Comparison of ENCODE assay signal across 10 cellular contexts in genomic region chr17:45318561-45319230, GRCh38. TPM values are rescaled to one million over a fixed set of nuclear protein-coding genes. Genes with fewer than 3 reads are reported as not detected.
DNase-seq lines count a peak whose midpoint lies in the region; ATAC-seq and TF ChIP-seq lines count a peak whose summit lies in the region.
"Had no signal": no experiment of that assay in that cellular context is flagged by ENCODE, and none has a peak within 500 bp of the region (broad histone marks: within the 10 kb centered on the region; RNA-seq: fewer than 3 reads in every experiment).

No MANE protein-coding gene starts in this region.

- POLR2A ChIA-PET in naive thymus-derived CD8-positive, alpha-beta T cell (lab: Charles Lee) = interaction anchor here (0.8 to 5.1 kb wide), 8 partner anchors 12 to 875 kb away, joined by 3 to 115 read pairs (median 4); partner anchors contain the start of genes FMNL1, HEXIM2 and KANSL1

- TF ChIP-seq CTCF in HFFc6 (IDR thresholded peaks at IDR 0.05) (no peak), brain (conservative IDR thresholded peaks at IDR 0.05) (no peak)

- DNase-seq in HFFc6 = no peak
- DNase-seq in naive thymus-derived CD8-positive, alpha-beta T cell = no peak
- DNase-seq in NCI-H128 (lab: John Stamatoyannopoulos, UW; ENCODE audit: unreplicated experiment) = no peak
- DNase-seq in glomerular visceral epithelial cell (ENCODE audit: extremely low spot score) = no peak
- DNase-seq: NCI-H510A had no signal

- no peaks in the 10 kb centered on the region for H3K9me3 Mint-ChIP-seq in HFFc6
- peaks cover 0 to 3% (median 0%) of the 10 kb centered on the region in 5 experiments for H3K9me3 Mint-ChIP-seq in brain
- H3K9me3 Mint-ChIP-seq in naive thymus-derived CD8-positive, alpha-beta T cell = no peaks in the 10 kb centered on the region

- peaks cover 76% of the 10 kb centered on the region for H3K4me1 Mint-ChIP-seq in HFFc6 (ENCODE audit: low read depth)
- H3K4me1 Mint-ChIP-seq in brain = peaks cover 62% of the 10 kb centered on the region
- peaks cover 49 to 75% (median 73%) of the 10 kb centered on the region in 4 donors for H3K4me1 Mint-ChIP-seq in naive thymus-derived CD8-positive, alpha-beta T cell

- no peak for ATAC-seq in naive thymus-derived CD8-positive, alpha-beta T cell
- ATAC-seq in GM19455 (IDR thresholded peaks at IDR 0.05; ENCODE audit: unreplicated experiment) = no peak
- ATAC-seq in GM18505 (IDR thresholded peaks at IDR 0.05; ENCODE audit: unreplicated experiment) = no peak

- peak overlapping the region; percentile 75; the same call in 1 of the 2 replicates for H3K27ac ChIP-seq in BLaER1

- H4K20me1 ChIP-seq in BLaER1 = peaks cover 13% of the 10 kb centered on the region

- H3K9me3 ChIP-seq in BLaER1 = no peaks in the 10 kb centered on the region

- H3K27me3 Mint-ChIP-seq in HFFc6 (ENCODE audit: insufficient read depth) = no peaks in the 10 kb centered on the region; the same call in none of the 2 replicates
- H3K27me3 Mint-ChIP-seq in brain = peaks cover 12% of the 10 kb centered on the region
- H3K27me3 Mint-ChIP-seq in naive thymus-derived CD8-positive, alpha-beta T cell = peaks cover 0 to 4% (median 0%) of the 10 kb centered on the region in 5 donors

- H3K4me3 Mint-ChIP-seq in HFFc6 = peak overlapping the region; percentile 61
- peak overlapping the region; percentile 38 to 90 (median 71) for H3K4me3 Mint-ChIP-seq in brain
- peak overlapping the region in 7 of 10 donors; percentile 6 to 50 (median 42) for H3K4me3 Mint-ChIP-seq in naive thymus-derived CD8-positive, alpha-beta T cell

- peak overlapping the region; percentile 89 for H3K4me2 ChIP-seq in BLaER1

- no peaks in the 10 kb centered on the region for H3K27me3 ChIP-seq in BLaER1

- no peak overlapping the region for H3K4me3 ChIP-seq in BLaER1

- peaks cover 9% of the 10 kb centered on the region for H3K36me3 Mint-ChIP-seq in HFFc6 (ENCODE audit: low read depth)
- H3K36me3 Mint-ChIP-seq in brain = no peaks in the 10 kb centered on the region
- H3K36me3 Mint-ChIP-seq in naive thymus-derived CD8-positive, alpha-beta T cell = peaks cover 0 to 2% (median 0%) of the 10 kb centered on the region in 3 donors

- peak overlapping the region; percentile 94 for H3K27ac Mint-ChIP-seq in HFFc6
- H3K27ac Mint-ChIP-seq in brain = peak overlapping the region; percentile 17 to 76 (median 67)
- H3K27ac Mint-ChIP-seq in naive thymus-derived CD8-positive, alpha-beta T cell = peak overlapping the region; percentile 48 to 98 (median 95)

- H3K9ac ChIP-seq in BLaER1 = 0 out of 2 replicates have a peak overlapping the region, but pooled peaks have one; percentile 75

- H3K4me1 ChIP-seq in BLaER1 = peaks cover 44% of the 10 kb centered on the region

- no peaks in the 10 kb centered on the region for H3K36me3 ChIP-seq in BLaER1

- no peak for TF ChIP-seq POLR2A in GM18505 (IDR thresholded peaks at IDR 0.05; ENCODE audit: borderline replicate concordance, extremely low read depth, insufficient read depth, insufficient read length)

RNA-seq across cellular contexts. Expression of gene MAP3K14, which starts 1.9 kb away (rescaled TPM):
- total RNA-seq in HFFc6 (2021; fragmentation: NEBNext Ultra II Directional; extraction: Animal tissue kit (Norgen Biotek cat#: 25700)) = 1 to 10 TPM; 5.6 to 8.8 (median 6.6) TPM
- 6.8 TPM for polyA plus RNA-seq in brain (ENCODE audit: insufficient read depth, low read depth, low replicate concordance)
- 10 to 100 TPM; 37.6 to 37.8 TPM for total RNA-seq in naive thymus-derived CD8-positive, alpha-beta T cell
- 1 to 10 TPM in 2 of 3 donors, under 1 TPM in 1; 0.73 to 7.2 (median 1.8) TPM for polyA plus RNA-seq in naive thymus-derived CD8-positive, alpha-beta T cell

RNA-seq across cellular contexts. Expression of gene SPATA32, which starts 56.8 kb away (rescaled TPM):
- total RNA-seq in HFFc6 (2021; fragmentation: NEBNext Ultra II Directional; extraction: Animal tissue kit (Norgen Biotek cat#: 25700)) = under 1 TPM in 1 of 6 experiments, not detected in 5; 0.11 TPM
- polyA plus RNA-seq in brain (ENCODE audit: insufficient read depth, low read depth, low replicate concordance) = not detected
- under 1 TPM; 0.47 to 0.75 TPM for total RNA-seq in naive thymus-derived CD8-positive, alpha-beta T cell
- polyA plus RNA-seq in naive thymus-derived CD8-positive, alpha-beta T cell = under 1 TPM; 0.30 to 0.81 (median 0.44) TPM
- total RNA-seq: liver had no signal
- polyA plus RNA-seq: liver had no signal
